20 cellular contexts compared by ENCODE assay signal in genomic region chr9:114720296-114720695, GRCh38. TPM values are rescaled to one million over a fixed set of nuclear protein-coding genes. Genes with fewer than 3 reads are reported as not detected.
DNase-seq lines count a peak whose midpoint lies in the region; ATAC-seq, FAIRE-seq and TF ChIP-seq lines count a peak whose summit lies in the region.
"Had no signal": no experiment of that assay in that cellular context is flagged by ENCODE, and none has a peak within 500 bp of the region (broad histone marks: within the 10 kb centered on the region; RNA-seq: fewer than 3 reads in every experiment).

No MANE protein-coding gene starts in this region.

- peaks cover 49% of the 10 kb centered on the region for H3K36me3 Mint-ChIP-seq in activated naive CD4-positive, alpha-beta T cell treated with anti-CD3 and anti-CD28 coated beads, Interleukin-2, amount 10 ng/mL, durations not matched to agents 7 days and 5 days
- H3K36me3 Mint-ChIP-seq in activated naive CD8-positive, alpha-beta T cell treated with anti-CD3 and anti-CD28 coated beads, Interleukin-2, amount 50 U/mL, for 24 hours (ENCODE audit: low read depth), result peaks cover 14% of the 10 kb centered on the region

- ATAC-seq in activated naive CD8-positive, alpha-beta T cell treated with anti-CD3 and anti-CD28 coated beads, Interleukin-2, amount 50 U/mL, for 24 hours, result no peak
- ATAC-seq: foreskin keratinocyte; lower lobe of right lung; naive thymus-derived CD8-positive, alpha-beta T cell had no signal

- H4K91ac ChIP-seq in trophoblast cell (ENCODE audit: low read depth, low read length), result no peak overlapping the region

- no peak for FAIRE-seq in kidney (lab: Jason Lieb, UNC)
- FAIRE-seq: TTC549 had no signal

- no peak overlapping the region for H3K4me2 ChIP-seq in trophoblast cell (ENCODE audit: low read length)
- H3K4me2 ChIP-seq: KMS-11 had no signal

- no peaks in the 10 kb centered on the region for H3K79me2 ChIP-seq in trophoblast cell (ENCODE audit: control insufficient read depth, insufficient read depth, low read length, poor library complexity)

- CTCF ChIA-PET in activated naive CD4-positive, alpha-beta T cell treated with anti-CD3 and anti-CD28 coated beads, Interleukin-2, amount 10 ng/mL, durations not matched to agents 7 days and 5 days (lab: Charles Lee), result interaction anchor here (0.6 to 1.6 kb wide), 4 partner anchors 15 to 100 kb away, joined by 3 to 5 read pairs (median 3); no protein-coding TSS in a partner anchor

- H4K12ac ChIP-seq in trophoblast cell (ENCODE audit: low read depth, low read length), result no peak overlapping the region

- no peak overlapping the region for H3K23ac ChIP-seq in trophoblast cell (ENCODE audit: low read length)

- no peak overlapping the region for H2AK5ac ChIP-seq in trophoblast cell (ENCODE audit: low read length)

- no peaks in the 10 kb centered on the region for H3K27me3 ChIP-seq in trophoblast cell (ENCODE audit: insufficient read depth, low read length)
- H3K27me3 ChIP-seq: foreskin keratinocyte, vagina had no signal

- peaks cover 77% of the 10 kb centered on the region for H3K4me1 Mint-ChIP-seq in activated naive CD4-positive, alpha-beta T cell treated with anti-CD3 and anti-CD28 coated beads, Interleukin-2, amount 10 ng/mL, durations not matched to agents 7 days and 5 days
- H3K4me1 Mint-ChIP-seq in activated naive CD8-positive, alpha-beta T cell treated with anti-CD3 and anti-CD28 coated beads, Interleukin-2, amount 50 U/mL, for 24 hours, result peaks cover 70% of the 10 kb centered on the region

- no peak overlapping the region for H2BK5ac ChIP-seq in trophoblast cell (ENCODE audit: low read depth, low read length, poor library complexity)

- no peak overlapping the region for H3K14ac ChIP-seq in trophoblast cell (ENCODE audit: low read length)

- H3K27me3 Mint-ChIP-seq in activated naive CD4-positive, alpha-beta T cell treated with anti-CD3 and anti-CD28 coated beads, Interleukin-2, amount 10 ng/mL, durations not matched to agents 7 days and 5 days, result peaks cover 4% of the 10 kb centered on the region
- peaks cover 7% of the 10 kb centered on the region for H3K27me3 Mint-ChIP-seq in activated naive CD8-positive, alpha-beta T cell treated with anti-CD3 and anti-CD28 coated beads, Interleukin-2, amount 50 U/mL, for 24 hours

- H4K8ac ChIP-seq in trophoblast cell (ENCODE audit: low read depth, low read length), result no peak overlapping the region

- H3K18ac ChIP-seq in trophoblast cell (ENCODE audit: low read length), result no peak overlapping the region

- no peak overlapping the region for H2BK12ac ChIP-seq in trophoblast cell (ENCODE audit: low read length)

- no peak overlapping the region for H3K4ac ChIP-seq in trophoblast cell (ENCODE audit: low read depth, low read length)

- DNase-seq in activated naive CD4-positive, alpha-beta T cell treated with anti-CD3 and anti-CD28 coated beads, Interleukin-2, amount 10 ng/mL, durations not matched to agents 7 days and 5 days, result no peak
- no peak for DNase-seq in activated naive CD4-positive, alpha-beta T cell treated with Interleukin-2 at 50 U/mL for 16 hours
- DNase-seq in RPMI7951 (ENCODE audit: low read depth), result peak; percentile 54
- no peak for DNase-seq in activated naive CD8-positive, alpha-beta T cell treated with anti-CD3 and anti-CD28 coated beads, Interleukin-2, amount 50 U/mL, for 24 hours
- no peak for DNase-seq in trophoblast cell
- no peak for DNase-seq in cerebellar cortex (ENCODE audit: low spot score)
- DNase-seq in stimulated activated CD4-positive, alpha-beta T cell treated with anti-CD3 and anti-CD28 coated beads, Interleukin-2, amount 100 ng/mL, for 48 hours, result no peak
- DNase-seq in kidney, result no peak
- DNase-seq: activated gamma-delta T cell treated with Interleukin-2 at 50 U/mL for 16 hours; Caco-2; foreskin keratinocyte; lower lobe of right lung; naive thymus-derived CD8-positive, alpha-beta T cell; NCI-H1436 treated with DMSO at 0.1 percent for 48 hours; NCI-H345 had no signal

- H3K4me3 ChIP-seq in trophoblast cell (ENCODE audit: low read depth, low read length) (no peak overlapping the region), kidney (ENCODE audit: low read length in 2 of 2) (no peak overlapping the region)
- H3K4me3 ChIP-seq: lower lobe of right lung, vagina had no signal

- no peak overlapping the region for H3K27ac ChIP-seq in trophoblast cell (ENCODE audit: low read depth, low read length)
- H3K27ac ChIP-seq in kidney (ENCODE audit: low read depth in 2 of 2, low read length in 2 of 2), result no peak overlapping the region
- H3K27ac ChIP-seq: KMS-11, lower lobe of right lung, vagina had no signal

- no peak overlapping the region for H2BK120ac ChIP-seq in trophoblast cell (ENCODE audit: insufficient read depth, low read length, poor library complexity)

- H3K9ac ChIP-seq in trophoblast cell (ENCODE audit: low read length) (peak overlapping the region; percentile 4), kidney (ENCODE audit: low read length in 2 of 2) (no peak overlapping the region)
- H3K9ac ChIP-seq: KMS-11 had no signal

- H3K79me1 ChIP-seq in trophoblast cell (ENCODE audit: low read length), result no peaks in the 10 kb centered on the region

- H3K9me3 Mint-ChIP-seq in activated naive CD4-positive, alpha-beta T cell treated with anti-CD3 and anti-CD28 coated beads, Interleukin-2, amount 10 ng/mL, durations not matched to agents 7 days and 5 days, result peaks cover 30% of the 10 kb centered on the region
- H3K9me3 Mint-ChIP-seq in activated naive CD8-positive, alpha-beta T cell treated with anti-CD3 and anti-CD28 coated beads, Interleukin-2, amount 50 U/mL, for 24 hours, result peaks cover 17% of the 10 kb centered on the region
- H3K9me3 Mint-ChIP-seq: naive thymus-derived CD8-positive, alpha-beta T cell had no signal

- H3K9me3 ChIP-seq in trophoblast cell (ENCODE audit: insufficient read depth, low read depth, low read length) (no peaks in the 10 kb centered on the region), kidney (ENCODE audit: control insufficient read depth in 1 of 2, low read length in 2 of 2) (no peaks in the 10 kb centered on the region)
- H3K9me3 ChIP-seq: Caco-2, lower lobe of right lung, vagina had no signal

- WGBS in trophoblast cell (ENCODE audit: extremely low coverage, insufficient coverage, insufficient read length), result no CpG with 5 or more reads among the region's 1 CpG

- no peak overlapping the region for H2AFZ ChIP-seq in trophoblast cell (ENCODE audit: insufficient read depth, low read length, poor library complexity)

- H3K27ac Mint-ChIP-seq in activated naive CD4-positive, alpha-beta T cell treated with anti-CD3 and anti-CD28 coated beads, Interleukin-2, amount 10 ng/mL, durations not matched to agents 7 days and 5 days, result peak overlapping the region; percentile 97
- H3K27ac Mint-ChIP-seq in activated naive CD8-positive, alpha-beta T cell treated with anti-CD3 and anti-CD28 coated beads, Interleukin-2, amount 50 U/mL, for 24 hours, result peak overlapping the region; percentile 93

- TF ChIP-seq CTCF in kidney (IDR thresholded peaks at IDR 0.05; ENCODE audit: borderline replicate concordance, extremely low read depth, insufficient read depth), result no peak

- H3K4me1 ChIP-seq in trophoblast cell (ENCODE audit: control insufficient read depth in 1 of 2, insufficient read depth in 2 of 2, low read length in 2 of 2) (no peaks in the 10 kb centered on the region), kidney (ENCODE audit: control insufficient read depth in 1 of 2, insufficient read depth in 1 of 2, low read depth in 1 of 2, low read length in 2 of 2) (no peaks in the 10 kb centered on the region)
- H3K4me1 ChIP-seq: lower lobe of right lung had no signal

- H3K36me3 ChIP-seq in trophoblast cell (ENCODE audit: control insufficient read depth in 1 of 2, insufficient read depth in 2 of 2, low read length in 2 of 2) (no peaks in the 10 kb centered on the region), kidney (ENCODE audit: control insufficient read depth in 1 of 2, insufficient read depth in 2 of 2, low read length in 2 of 2) (no peaks in the 10 kb centered on the region)
- H3K36me3 ChIP-seq: lower lobe of right lung, vagina had no signal

- no peak overlapping the region for H3K4me3 Mint-ChIP-seq in activated naive CD4-positive, alpha-beta T cell treated with anti-CD3 and anti-CD28 coated beads, Interleukin-2, amount 10 ng/mL, durations not matched to agents 7 days and 5 days
- H3K4me3 Mint-ChIP-seq in activated naive CD8-positive, alpha-beta T cell treated with anti-CD3 and anti-CD28 coated beads, Interleukin-2, amount 50 U/mL, for 24 hours, result no peak overlapping the region

- intact Hi-C loops in kidney (cut with DNase I), result no loop called here

RNA-seq across cellular contexts. Expression of gene TEX48, which starts 38.3 kb away (rescaled TPM):
- not detected in 2 replicates for total RNA-seq in RPMI7951 (2014; rRNA removed; shearing (Covaris generic))
- polyA plus RNA-seq in trophoblast cell (2013), result not detected in 2 replicates
- not detected for total RNA-seq in kidney
- not detected for polyA plus RNA-seq in kidney (ENCODE audit: insufficient read depth, low read depth, low replicate concordance)
- total RNA-seq: Caco-2; foreskin keratinocyte; lower lobe of right lung; naive thymus-derived CD8-positive, alpha-beta T cell; posterior vena cava; SK-MEL-5; vagina had no signal
- polyA plus RNA-seq: naive thymus-derived CD8-positive, alpha-beta T cell had no signal
